Comparison of ENCODE assay signal across 26 cellular contexts in the genomic region with DNA sequence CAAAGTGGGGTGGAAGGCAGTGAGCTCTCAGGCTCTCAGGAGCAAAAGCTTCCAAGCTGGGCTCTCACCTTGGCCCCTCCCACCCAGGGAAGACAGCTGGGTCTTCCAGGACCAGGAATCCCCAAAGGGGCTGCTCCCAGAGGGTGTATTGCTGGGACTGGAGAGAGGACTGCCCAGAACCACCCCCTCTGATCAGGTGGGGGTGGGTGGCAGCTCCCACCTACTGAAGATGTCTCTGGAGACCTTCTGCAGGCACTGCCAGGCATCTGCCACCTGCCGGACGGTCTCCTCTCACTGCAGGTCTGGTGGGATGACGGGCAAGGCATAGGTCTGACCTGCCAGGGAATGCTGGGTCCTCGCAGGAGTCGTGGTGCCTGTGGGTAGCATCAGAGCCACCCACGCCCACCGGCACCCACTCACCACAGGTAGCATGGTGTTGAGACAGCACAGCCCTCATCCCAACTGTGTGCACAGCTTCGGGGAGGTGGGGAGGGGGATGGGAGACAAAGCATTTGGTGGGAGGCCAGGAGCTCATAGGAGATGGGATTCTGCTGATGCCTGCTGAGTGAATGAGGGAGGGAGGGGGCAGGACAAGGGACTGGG.
"Had no signal": no experiment of that assay in that cellular context is flagged by ENCODE, and none has a peak within 500 bp of the region (broad histone marks: within the 10 kb centered on the region; RNA-seq: fewer than 3 reads in every experiment).

No MANE protein-coding gene starts in this region.

- H3K27me3 ChIP-seq: adrenal gland, testis, vagina had no signal

- ATAC-seq: activated CD4-positive, CD25-positive, alpha-beta regulatory T cell treated with anti-CD3 and anti-CD28 coated beads, Interleukin-2, amount 50 U/mL, for 24 hours; effector memory CD8-positive, alpha-beta T cell; gastroesophageal sphincter; left colon; mucosa of descending colon; T-helper 17 cell had no signal

- DNase-seq: activated CD4-positive, alpha-beta T cell treated with anti-CD3 and anti-CD28 coated beads, Interleukin-2, amount 10 ng/mL, durations not matched to agents 7 days and 5 days; activated gamma-delta T cell treated with Interleukin-2 at 50 U/mL for 16 hours; activated T-cell treated with anti-CD3 and anti-CD28 coated beads, Interleukin-2, amount 50 U/mL, for 1 hour; adrenal gland; effector memory CD8-positive, alpha-beta T cell; hypothalamus; left colon; mesenchymal stem cell; nephron progenitor cell; sigmoid colon; stimulated activated CD4-positive, alpha-beta T cell treated with anti-CD3 and anti-CD28 coated beads, Interleukin-15, amount 100 ng/mL, for 24 hours; stimulated activated CD8-positive, alpha-beta memory T cell treated with anti-CD3 and anti-CD28 coated beads, Interleukin-4, amount 100 ng/mL, for 48 hours; stimulated activated naive CD4-positive, alpha-beta T cell; T-helper 17 cell; testis; trophoblast cell had no signal

- H3K4me1 ChIP-seq: adrenal gland, gastroesophageal sphincter, sigmoid colon, testis, vagina had no signal

- H3K9me3 ChIP-seq: adrenal gland, gastroesophageal sphincter, mucosa of descending colon, sigmoid colon, testis, vagina had no signal

- H3K36me3 ChIP-seq: adrenal gland, gastroesophageal sphincter, sigmoid colon, vagina had no signal

- H3K4me3 ChIP-seq: adrenal gland, dorsolateral prefrontal cortex, gastroesophageal sphincter, mucosa of descending colon, sigmoid colon, smooth muscle cell, testis, vagina had no signal

- FAIRE-seq: astrocyte, colon, islet of Langerhans had no signal

- H3K4me2 ChIP-seq: smooth muscle cell had no signal

- H3K27ac ChIP-seq: adrenal gland, dorsolateral prefrontal cortex, gastroesophageal sphincter, sigmoid colon, testis, vagina, VCaP had no signal
